Comparison of ENCODE assay signal across 21 cellular contexts in the genomic region with DNA sequence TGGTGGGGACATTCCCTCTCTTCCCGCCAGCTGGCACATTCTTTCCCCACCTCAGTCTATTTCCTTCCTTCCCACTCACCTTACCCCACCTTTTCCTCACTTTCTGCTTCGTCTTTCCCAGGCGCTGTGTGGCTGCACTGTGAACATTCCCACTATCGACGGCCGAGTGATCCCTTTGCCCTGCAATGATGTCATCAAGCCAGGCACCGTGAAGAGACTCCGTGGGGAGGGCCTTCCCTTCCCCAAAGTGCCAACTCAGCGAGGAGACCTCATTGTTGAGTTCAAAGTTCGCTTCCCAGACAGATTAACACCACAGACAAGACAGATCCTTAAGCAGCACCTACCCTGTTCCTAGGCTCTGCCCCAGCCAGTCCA. TPM values are rescaled to one million over a fixed set of nuclear protein-coding genes. Genes with fewer than 3 reads are reported as not detected.
DNase-seq lines count a peak whose midpoint lies in the region; ATAC-seq and TF ChIP-seq lines count a peak whose summit lies in the region.
"Had no signal": no experiment of that assay in that cellular context is flagged by ENCODE, and none has a peak within 500 bp of the region (broad histone marks: within the 10 kb centered on the region; RNA-seq: fewer than 3 reads in every experiment).

No MANE protein-coding gene starts in this region.

- H3K36me3 ChIP-seq in left lung: peaks cover 0 to 21% of the 10 kb centered on the region in 2 donors
- H3K36me3 ChIP-seq: ovary had no signal

- H3K9me3 Mint-ChIP-seq in endothelial cell (ENCODE audit: unreplicated experiment): no peaks in the 10 kb centered on the region
- H3K9me3 Mint-ChIP-seq in nephron: no peaks in the 10 kb centered on the region
- H3K9me3 Mint-ChIP-seq in natural killer cell: no peaks in the 10 kb centered on the region
- H3K9me3 Mint-ChIP-seq: CD8-positive, alpha-beta T cell had no signal

- H3K4me1 Mint-ChIP-seq in endothelial cell (ENCODE audit: unreplicated experiment): peaks cover 61% of the 10 kb centered on the region
- H3K4me1 Mint-ChIP-seq in nephron: peaks cover 43% of the 10 kb centered on the region
- no peaks in the 10 kb centered on the region for H3K4me1 Mint-ChIP-seq in natural killer cell

- peaks cover 28% of the 10 kb centered on the region for H3K4me1 ChIP-seq in right cardiac atrium (ENCODE audit: control insufficient read depth, insufficient read depth, low read length)
- H3K4me1 ChIP-seq in left lung: peaks cover 10 to 29% of the 10 kb centered on the region in 2 donors

- WGBS in right cardiac atrium: 70% methylated on average over 10 of the region's 10 CpGs

- peak in 1 of 3 donors; percentile 41 for DNase-seq in right cardiac atrium
- DNase-seq in left cardiac atrium: no peak
- DNase-seq in endothelial cell (ENCODE audit: low spot score): no peak
- no peak for DNase-seq in natural killer cell
- no peak for DNase-seq in amygdala (lab: John Stamatoyannopoulos, UW)
- DNase-seq in left lung: no peak
- DNase-seq: activated CD4-positive, CD25-positive, alpha-beta regulatory T cell; activated CD8-positive, alpha-beta memory T cell treated with anti-CD3 and anti-CD28 coated beads for 24 hours; anterior cingulate cortex; CD8-positive, alpha-beta T cell; islet precursor cell; mucosa of descending colon; NCI-H226; NK-92 treated with Interleukin-12 subunit alpha and Interleukin-12 subunit beta, amount 100 ng/mL, for 24 hours; ovary; stimulated activated CD4-positive, alpha-beta T cell treated with anti-CD3 and anti-CD28 coated beads, Interleukin-15, amount 100 ng/mL, for 24 hours had no signal

- H3K27ac ChIP-seq in right cardiac atrium (ENCODE audit: low read length) (peak overlapping the region; percentile 72), left lung (no peak overlapping the region)
- H3K27ac ChIP-seq: ovary had no signal

- no peaks in the 10 kb centered on the region for H3K27me3 ChIP-seq in right cardiac atrium (ENCODE audit: control insufficient read depth, insufficient read depth)
- no peaks in the 10 kb centered on the region for H3K27me3 ChIP-seq in left lung
- H3K27me3 ChIP-seq: ovary had no signal

- intact Hi-C loops in right cardiac atrium (cut with DNase I): no loop called here
- intact Hi-C loops in left cardiac atrium (cut with DNase I): loop anchor here in 1 of 2 donors (10.0 kb wide), 1 partner anchor 78 kb away; the partner anchor contains the start of genes FANCG and VCP
- intact Hi-C loops in natural killer cell (cut with micrococcal nuclease): no loop called here
- intact Hi-C loops in left lung (cut with DNase I): no loop called here

- H3K27me3 Mint-ChIP-seq in endothelial cell (ENCODE audit: unreplicated experiment): peaks cover 19% of the 10 kb centered on the region
- H3K27me3 Mint-ChIP-seq in nephron (ENCODE audit: low read depth): no peaks in the 10 kb centered on the region
- no peaks in the 10 kb centered on the region for H3K27me3 Mint-ChIP-seq in natural killer cell (ENCODE audit: low read depth in 2 of 2)

- H3K4me3 Mint-ChIP-seq in endothelial cell (ENCODE audit: unreplicated experiment): peak overlapping the region; percentile 78
- peak overlapping the region in 1 of 3 experiments; percentile 49 for H3K4me3 Mint-ChIP-seq in nephron
- H3K4me3 Mint-ChIP-seq in natural killer cell: no peak overlapping the region
- H3K4me3 Mint-ChIP-seq: CD8-positive, alpha-beta T cell had no signal

- H3K36me3 Mint-ChIP-seq in endothelial cell (ENCODE audit: low read depth, unreplicated experiment) (peaks cover 14% of the 10 kb centered on the region), nephron (ENCODE audit: low read depth) (peaks cover 6% of the 10 kb centered on the region), natural killer cell (no peaks in the 10 kb centered on the region)

- H3K9me3 ChIP-seq in right cardiac atrium (ENCODE audit: control insufficient read depth, low read length) (no peaks in the 10 kb centered on the region), left lung (no peaks in the 10 kb centered on the region)
- H3K9me3 ChIP-seq: mucosa of descending colon, ovary had no signal

- H3K4me3 ChIP-seq in right cardiac atrium (ENCODE audit: low read length) (no peak overlapping the region), left lung (no peak overlapping the region)
- H3K4me3 ChIP-seq: mucosa of descending colon, ovary had no signal

- ATAC-seq in right cardiac atrium (no peak), left cardiac atrium (no peak), natural killer cell (no peak), left lung (no peak), HG03565 (IDR thresholded peaks at IDR 0.05; ENCODE audit: unreplicated experiment) (no peak)
- ATAC-seq: CD8-positive, alpha-beta T cell; esophagus mucosa; mucosa of descending colon had no signal

- peak overlapping the region; percentile 23 for H3K27ac Mint-ChIP-seq in endothelial cell (ENCODE audit: unreplicated experiment)
- H3K27ac Mint-ChIP-seq in nephron: peak overlapping the region; percentile 42 to 92 (median 88)
- H3K27ac Mint-ChIP-seq in natural killer cell: no peak overlapping the region
- H3K27ac Mint-ChIP-seq: CD8-positive, alpha-beta T cell had no signal

- no peak for TF ChIP-seq CTCF in endothelial cell (IDR thresholded peaks at IDR 0.05; ENCODE audit: unreplicated experiment)
- no peak for TF ChIP-seq CTCF in nephron (IDR thresholded peaks at IDR 0.05; ENCODE audit: unreplicated experiment in 3 of 3)
- no peak for TF ChIP-seq CTCF in natural killer cell (IDR thresholded peaks at IDR 0.05)
- no peak for TF ChIP-seq CTCF in left lung (IDR thresholded peaks at IDR 0.05)

RNA-seq across cellular contexts. Expression of gene DNAJB5, which starts 7.3 kb away (rescaled TPM):
- 10 to 100 TPM; 37.8 to 75.7 (median 51.4) TPM for total RNA-seq in right cardiac atrium
- 64.1 TPM for polyA plus RNA-seq in right cardiac atrium
- total RNA-seq in left cardiac atrium: 10 to 100 TPM; 31.2 to 67.7 TPM
- 20.4 TPM for total RNA-seq in endothelial cell (ENCODE audit: unreplicated experiment)
- 1 to 10 TPM; 1.1 to 2.4 (median 1.9) TPM for total RNA-seq in natural killer cell
- total RNA-seq in left lung: 10 to 100 TPM in 1 of 2 donors, 1 to 10 TPM in 1; 8.8 to 14.4 TPM

RNA-seq across cellular contexts. Expression of gene PHF24, which starts 38.8 kb away (rescaled TPM):
- total RNA-seq in right cardiac atrium (1 to 10 TPM in 1 of 4 donors, under 1 TPM in 3; 0.03 to 1.3 (median 0.28) TPM), left cardiac atrium (under 1 TPM; 0.32 to 0.47 TPM), endothelial cell (ENCODE audit: unreplicated experiment) (0.13 TPM), natural killer cell (not detected), left lung (under 1 TPM; 0.44 to 0.58 TPM)
- polyA plus RNA-seq in right cardiac atrium: 0.07 TPM
- total RNA-seq: CD8-positive, alpha-beta T cell; HT-29; T-helper 1 cell treated with Interleukin-12 subunit alpha and Interleukin-12 subunit beta and Interleukin-4 antibody, amounts not matched to agents 30 ng/mL and 1 ng/mL, for 36 hours had no signal

Comparison
In these comparisons a context has a peak if more than half of its experiments do, and no peak if none do; other contexts are left out.
1. H3K27ac Mint-ChIP-seq: peak in endothelial cell (single experiment) and nephron (3 of 3); none in natural killer cell (0 of 2).